ENCODE assay signal across 9 cellular contexts in genomic region chr12:54701940-54702592, GRCh38. TPM values are rescaled to one million over a fixed set of nuclear protein-coding genes. Genes with fewer than 3 reads are reported as not detected.
DNase-seq lines count a peak whose midpoint lies in the region; ATAC-seq and TF ChIP-seq lines count a peak whose summit lies in the region.
"Had no signal": no experiment of that assay in that cellular context is flagged by ENCODE, and none has a peak within 500 bp of the region (broad histone marks: within the 10 kb centered on the region; RNA-seq: fewer than 3 reads in every experiment).

No MANE protein-coding gene starts in this region.

- H4K20me1 ChIP-seq in PC-9 (ENCODE audit: insufficient read depth): no peaks in the 10 kb centered on the region

- no peaks in the 10 kb centered on the region for H3K9me3 ChIP-seq in PC-9 (ENCODE audit: insufficient read depth, low read depth)

- H3K36me3 Mint-ChIP-seq in naive thymus-derived CD8-positive, alpha-beta T cell: no peaks in the 10 kb centered on the region

- H2AFZ ChIP-seq in PC-9: no peak overlapping the region

- no TSS peak for BruUV-seq in PC-9 (replicated peaks; lab: Mats Ljungman, UMichigan)

- POLR2A ChIA-PET in PC-9 (lab: Charles Lee; ENCODE audit: unreplicated experiment): no interaction called here
- POLR2A ChIA-PET in naive thymus-derived CD8-positive, alpha-beta T cell (lab: Charles Lee): interaction anchor here (1.0 kb wide), 1 partner anchor 283 kb away, joined by 4 read pairs; the partner anchor contains the start of gene TESPA1

- H3K27ac Mint-ChIP-seq in naive thymus-derived CD8-positive, alpha-beta T cell: no peak overlapping the region

- no peak overlapping the region for H3K4me2 ChIP-seq in PC-9

- H3K4me3 Mint-ChIP-seq in naive thymus-derived CD8-positive, alpha-beta T cell: no peak overlapping the region

- H3K9me3 Mint-ChIP-seq in naive thymus-derived CD8-positive, alpha-beta T cell: no peaks in the 10 kb centered on the region

- peak; percentile 75 for TF ChIP-seq CTCF in PC-9 (conservative IDR thresholded peaks at IDR 0.05)

- intact Hi-C loops in PC-9 (cut with micrococcal nuclease; ENCODE audit: unreplicated experiment): loop anchor here (2.0 kb wide), 2 partner anchors 257 to 371 kb away; no protein-coding TSS in a partner anchor

- no peaks in the 10 kb centered on the region for H3K4me1 Mint-ChIP-seq in naive thymus-derived CD8-positive, alpha-beta T cell

- H3F3A ChIP-seq in PC-9 (ENCODE audit: insufficient read depth, low read depth): no peaks in the 10 kb centered on the region

- H3K4me1 ChIP-seq in PC-9 (replicated peaks; ENCODE audit: insufficient read depth): no peaks in the 10 kb centered on the region

- H3K27me3 Mint-ChIP-seq in naive thymus-derived CD8-positive, alpha-beta T cell: peaks cover 0 to 7% (median 4%) of the 10 kb centered on the region in 5 donors

- DNase-seq in A172 (ENCODE audit: low spot score) (peak; percentile 33), GM04504 (ENCODE audit: low read depth) (peak; percentile 10), HT-29 (ENCODE audit: low spot score) (peak; percentile 64), PC-9 (no peak), T1000 (lab: John Stamatoyannopoulos, UW) (no peak)
- peak; percentile 14 for DNase-seq in effector CD4-positive, alpha-beta T cell
- peak in 5 of 10 donors; percentile 25 to 66 (median 54) for DNase-seq in naive thymus-derived CD8-positive, alpha-beta T cell
- DNase-seq in activated naive CD4-positive, alpha-beta T cell treated with anti-CD3 and anti-CD28 coated beads, Interleukin-2, amount 50 U/mL, for 16 hours: no peak

- H3K4me3 ChIP-seq in PC-9: no peak overlapping the region

- CTCF ChIA-PET in PC-9 (lab: Charles Lee): no interaction called here

- ATAC-seq in naive thymus-derived CD8-positive, alpha-beta T cell: peak; percentile 33 to 69

- H3K27me3 ChIP-seq in PC-9 (ENCODE audit: insufficient read depth, low read depth): peaks cover 22% of the 10 kb centered on the region; the same call in 1 of the 2 replicates

- no peaks in the 10 kb centered on the region for H3K79me2 ChIP-seq in PC-9 (ENCODE audit: low read depth)

- H3K27ac ChIP-seq in PC-9: no peak overlapping the region

- no peaks in the 10 kb centered on the region for H3K9me2 ChIP-seq in PC-9 (ENCODE audit: insufficient read depth)

- no peaks in the 10 kb centered on the region for H3K36me3 ChIP-seq in PC-9 (ENCODE audit: low read depth)

RNA-seq across cellular contexts. Expression of gene DCD, which starts 53.9 kb away (rescaled TPM):
- total RNA-seq in A172 (2014; rRNA removed; shearing (Covaris generic)): not detected in 2 replicates
- not detected in 2 replicates for total RNA-seq in HT-29 (2014; rRNA removed; shearing (Covaris generic))
- not detected in 2 replicates for total RNA-seq in PC-9 (2021)
- not detected for total RNA-seq in naive thymus-derived CD8-positive, alpha-beta T cell
- polyA plus RNA-seq in naive thymus-derived CD8-positive, alpha-beta T cell: not detected
- total RNA-seq: urinary bladder had no signal
- polyA plus RNA-seq: urinary bladder had no signal

Comparison
In these comparisons a context has a peak if more than half of its experiments do, and no peak if none do; other contexts are left out.
1. DNase-seq: peak in A172 (single experiment), GM04504 (single experiment), HT-29 (single experiment) and effector CD4-positive, alpha-beta T cell (single experiment); none in PC-9 (0 of 2), activated naive CD4-positive, alpha-beta T cell treated with anti-CD3 and anti-CD28 coated beads, Interleukin-2, amount 50 U/mL, for 16 hours (single experiment) and T1000 (single experiment).